11 cellular contexts compared by ENCODE assay signal in the genomic region with DNA sequence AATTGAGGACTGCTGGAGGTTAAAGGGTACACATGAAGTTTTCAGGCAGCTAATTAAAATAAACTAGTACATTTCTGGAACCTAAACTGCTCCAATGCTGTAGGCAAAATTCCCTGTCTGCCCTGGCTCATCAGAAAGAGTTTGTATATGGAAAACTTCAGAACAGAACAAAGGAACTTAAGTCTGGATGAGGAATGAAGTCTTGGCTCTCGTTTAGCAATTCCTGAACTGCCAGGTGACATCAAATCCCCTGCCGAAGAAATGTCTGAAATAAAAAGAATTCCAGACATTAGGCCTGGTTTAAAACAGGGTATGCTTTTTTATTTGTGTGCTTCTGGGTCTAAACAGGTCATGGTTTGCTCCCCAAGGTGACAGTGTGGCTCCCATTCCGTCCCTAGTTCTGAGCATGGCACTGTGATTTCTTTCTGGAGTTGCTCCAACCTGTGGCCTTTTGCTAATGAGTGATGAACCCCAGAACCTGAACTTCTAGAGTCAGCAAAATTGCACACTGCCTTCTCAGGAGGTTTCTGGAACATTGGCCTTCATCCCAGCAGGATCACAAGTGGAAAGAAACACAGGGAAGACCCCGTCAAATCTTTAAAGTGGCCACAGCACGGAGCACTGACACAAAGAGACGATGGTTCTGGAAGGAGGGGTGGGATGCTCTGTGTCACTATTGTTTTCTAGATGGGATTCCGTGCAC.
DNase-seq lines count a peak whose midpoint lies in the region; ATAC-seq lines count a peak whose summit lies in the region.
"Had no signal": no experiment of that assay in that cellular context is flagged by ENCODE, and none has a peak within 500 bp of the region (broad histone marks: within the 10 kb centered on the region; RNA-seq: fewer than 3 reads in every experiment).

No MANE protein-coding gene starts in this region.

- H3K27ac ChIP-seq in layer of hippocampus (ENCODE audit: low read depth, low read length) = peak overlapping the region; percentile 88
- H3K27ac ChIP-seq: HL-60 had no signal

- no peaks in the 10 kb centered on the region for H3K27me3 ChIP-seq in layer of hippocampus (ENCODE audit: control insufficient read depth, insufficient read depth, low read length)

- DNase-seq in C1 segment of cervical spinal cord (lab: John Stamatoyannopoulos, UW) (peak in 9 of 14 donors; percentile 32 to 82 (median 56)), astrocyte of the hippocampus (ENCODE audit: low read depth, low spot score) (peak; percentile 61), renal cortical epithelial cell (ENCODE audit: low read depth) (peak; percentile 27), NCI-H1930 (lab: John Stamatoyannopoulos, UW) (no peak), medulla oblongata (ENCODE audit: extremely low spot score) (no peak), T-helper 2 cell (no peak)
- DNase-seq: AML-193, amniotic stem cell had no signal

- ATAC-seq in HG03139 (IDR thresholded peaks at IDR 0.05; ENCODE audit: unreplicated experiment) = no peak

Comparison
In these comparisons a context has a peak if more than half of its experiments do, and no peak if none do; other contexts are left out.
1. DNase-seq: peak in C1 segment of cervical spinal cord (9 of 14), astrocyte of the hippocampus (single experiment) and renal cortical epithelial cell (single experiment); none in NCI-H1930 (0 of 2), medulla oblongata (single experiment) and T-helper 2 cell (0 of 5).